16 cellular contexts compared by ENCODE assay signal in the genomic region with DNA sequence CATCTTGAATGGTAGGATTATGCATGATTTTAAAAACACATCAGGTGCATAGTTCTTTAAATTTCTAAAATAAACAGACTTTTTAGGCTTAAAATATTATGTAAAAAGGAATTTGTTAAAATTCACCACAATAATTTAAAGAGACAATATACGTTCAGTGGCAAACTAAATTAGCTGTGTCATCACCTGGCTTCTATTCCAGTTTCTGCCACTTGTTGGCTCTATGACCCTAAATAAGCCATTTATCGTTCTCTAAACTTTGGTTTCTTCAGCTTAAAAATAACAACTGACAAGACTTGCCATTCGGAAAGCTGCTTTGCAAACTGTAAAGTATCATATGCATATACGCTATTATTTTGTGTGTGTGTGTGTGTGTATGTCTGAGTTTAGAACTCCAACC.
"Had no signal": no experiment of that assay in that cellular context is flagged by ENCODE, and none has a peak within 500 bp of the region (broad histone marks: within the 10 kb centered on the region; RNA-seq: fewer than 3 reads in every experiment).

No MANE protein-coding gene starts in this region.

- DNase-seq: activated CD4-positive, alpha-beta memory T cell treated with anti-CD3 and anti-CD28 coated beads for 36 hours; activated gamma-delta T cell; activated naive CD8-positive, alpha-beta T cell treated with anti-CD3 and anti-CD28 coated beads for 36 hours; activated T-cell treated with anti-CD3 and anti-CD28 coated beads, Interleukin-2, amount 50 U/mL, for 48 hours; esophagus squamous epithelium; foreskin fibroblast; heart left ventricle; left lung; ovary; stimulated activated CD4-positive, alpha-beta T cell treated with anti-CD3 and anti-CD28 coated beads, Interleukin-15, amount 100 ng/mL, for 24 hours; stimulated activated CD4-positive, alpha-beta T cell treated with anti-CD3 and anti-CD28 coated beads, Interleukin-4, amount 100 ng/mL, for 24 hours; stimulated activated naive CD8-positive, alpha-beta T cell treated with anti-CD3 and anti-CD28 coated beads, Interleukin-15, amount 100 ng/mL, for 72 hours; T-helper 9 cell; testis; upper lobe of right lung had no signal

- H3K36me3 Mint-ChIP-seq: activated CD4-positive, alpha-beta memory T cell treated with anti-CD3 and anti-CD28 coated beads for 36 hours; activated naive CD8-positive, alpha-beta T cell treated with anti-CD3 and anti-CD28 coated beads for 36 hours; memory B cell had no signal

- H3K27ac Mint-ChIP-seq: activated CD4-positive, alpha-beta memory T cell treated with anti-CD3 and anti-CD28 coated beads for 36 hours; activated naive CD8-positive, alpha-beta T cell treated with anti-CD3 and anti-CD28 coated beads for 36 hours; memory B cell; stimulated activated naive CD8-positive, alpha-beta T cell treated with anti-CD3 and anti-CD28 coated beads, Interleukin-15, amount 100 ng/mL, for 72 hours had no signal

- H3K27ac ChIP-seq: esophagus squamous epithelium, heart left ventricle, left lung, ovary, testis, upper lobe of right lung had no signal

- H3K36me3 ChIP-seq: heart left ventricle, left lung, ovary, upper lobe of right lung had no signal

- H3K9me3 Mint-ChIP-seq: activated CD4-positive, alpha-beta memory T cell treated with anti-CD3 and anti-CD28 coated beads for 36 hours; memory B cell had no signal

- H3K4me1 Mint-ChIP-seq: memory B cell had no signal

- H3K4me3 Mint-ChIP-seq: activated CD4-positive, alpha-beta memory T cell treated with anti-CD3 and anti-CD28 coated beads for 36 hours; activated naive CD8-positive, alpha-beta T cell treated with anti-CD3 and anti-CD28 coated beads for 36 hours; memory B cell; stimulated activated naive CD8-positive, alpha-beta T cell treated with anti-CD3 and anti-CD28 coated beads, Interleukin-15, amount 100 ng/mL, for 72 hours had no signal

- H3K27me3 ChIP-seq: esophagus squamous epithelium, heart left ventricle, left lung, ovary, testis, upper lobe of right lung had no signal

- H3K27me3 Mint-ChIP-seq: activated naive CD8-positive, alpha-beta T cell treated with anti-CD3 and anti-CD28 coated beads for 36 hours; stimulated activated naive CD8-positive, alpha-beta T cell treated with anti-CD3 and anti-CD28 coated beads, Interleukin-15, amount 100 ng/mL, for 72 hours had no signal

- ATAC-seq: heart left ventricle; left lung; stimulated activated naive CD8-positive, alpha-beta T cell treated with anti-CD3 and anti-CD28 coated beads, Interleukin-15, amount 100 ng/mL, for 72 hours; upper lobe of right lung had no signal

- H3K4me3 ChIP-seq: esophagus squamous epithelium, heart left ventricle, left lung, ovary, testis, upper lobe of right lung had no signal

- H3K9me3 ChIP-seq: ovary, testis had no signal
